14 cellular contexts compared by ENCODE assay signal in the genomic region with DNA sequence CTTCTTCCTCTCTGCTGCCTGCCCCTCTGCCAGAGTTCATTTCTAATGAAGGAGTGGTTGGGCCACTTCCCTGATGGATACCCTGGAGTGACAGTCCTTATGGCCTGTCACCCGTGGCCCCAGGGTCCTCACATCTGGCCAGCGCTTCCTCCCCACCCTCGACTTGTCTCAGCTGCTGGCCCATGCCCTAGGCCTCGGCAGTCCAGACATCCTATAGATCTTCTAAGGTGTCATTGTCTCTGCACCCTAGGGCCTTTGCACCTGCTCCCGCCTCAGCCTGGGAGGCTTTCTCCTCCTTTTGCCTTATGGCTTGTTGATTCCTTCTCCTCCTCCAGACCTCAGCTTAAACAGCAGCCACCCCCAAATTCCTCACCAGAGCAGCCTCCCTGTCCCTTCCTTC.
"Had no signal": no experiment of that assay in that cellular context is flagged by ENCODE, and none has a peak within 500 bp of the region (broad histone marks: within the 10 kb centered on the region; RNA-seq: fewer than 3 reads in every experiment).

No MANE protein-coding gene starts in this region.

- DNase-seq: activated CD4-positive, alpha-beta memory T cell treated with anti-CD3 and anti-CD28 coated beads, Interleukin-2, amount 10 ng/mL, durations not matched to agents 7 days and 5 days; activated naive CD4-positive, alpha-beta T cell treated with anti-CD3 and anti-CD28 coated beads for 36 hours; anterior cingulate cortex; foreskin melanocyte; left lung; right cardiac atrium; stimulated activated CD4-positive, alpha-beta T cell treated with anti-CD3 and anti-CD28 coated beads, Interleukin-1b, Interleukin-23, amount 100 ng/mL, for 48 hours; stimulated activated naive B cell treated with anti-CD40 and anti-IgM and Interleukin-4, amounts not matched to agents 10 μg/mL and 1 μg/mL and 100 μg/mL, for 72 hours; T1000; upper lobe of right lung had no signal

- H3K4me3 Mint-ChIP-seq: activated CD4-positive, alpha-beta memory T cell treated with anti-CD3 and anti-CD28 coated beads, Interleukin-2, amount 10 ng/mL, durations not matched to agents 7 days and 5 days; activated naive CD4-positive, alpha-beta T cell treated with anti-CD3 and anti-CD28 coated beads for 36 hours; memory B cell; stimulated activated naive B cell treated with anti-CD40 and anti-IgM and Interleukin-4, amounts not matched to agents 10 μg/mL and 1 μg/mL and 100 μg/mL, for 72 hours had no signal

- H3K36me3 Mint-ChIP-seq: memory B cell had no signal

- H3K27ac Mint-ChIP-seq: activated CD4-positive, alpha-beta memory T cell treated with anti-CD3 and anti-CD28 coated beads, Interleukin-2, amount 10 ng/mL, durations not matched to agents 7 days and 5 days; activated naive CD4-positive, alpha-beta T cell treated with anti-CD3 and anti-CD28 coated beads for 36 hours; activated T-helper 17 cell treated with anti-CD3 and anti-CD28 coated beads, Interleukin-2, amount 50 U/mL, for 72 hours; memory B cell; stimulated activated naive B cell treated with anti-CD40 and anti-IgM and Interleukin-4, amounts not matched to agents 10 μg/mL and 1 μg/mL and 100 μg/mL, for 72 hours had no signal

- ATAC-seq: activated T-helper 17 cell treated with anti-CD3 and anti-CD28 coated beads, Interleukin-2, amount 50 U/mL, for 72 hours; left lung; right cardiac atrium; stimulated activated naive B cell treated with anti-CD40 and anti-IgM and Interleukin-4, amounts not matched to agents 10 μg/mL and 1 μg/mL and 100 μg/mL, for 72 hours; upper lobe of right lung had no signal

- H3K9me3 Mint-ChIP-seq: activated T-helper 17 cell treated with anti-CD3 and anti-CD28 coated beads, Interleukin-2, amount 50 U/mL, for 72 hours had no signal

- H3K27me3 Mint-ChIP-seq: activated CD4-positive, alpha-beta memory T cell treated with anti-CD3 and anti-CD28 coated beads, Interleukin-2, amount 10 ng/mL, durations not matched to agents 7 days and 5 days; activated T-helper 17 cell treated with anti-CD3 and anti-CD28 coated beads, Interleukin-2, amount 50 U/mL, for 72 hours had no signal

- H3K27ac ChIP-seq: breast epithelium, left lung, suprapubic skin, upper lobe of right lung had no signal

- H3K4me1 Mint-ChIP-seq: stimulated activated naive B cell treated with anti-CD40 and anti-IgM and Interleukin-4, amounts not matched to agents 10 μg/mL and 1 μg/mL and 100 μg/mL, for 72 hours had no signal
